8 cellular contexts compared by ENCODE assay signal in the genomic region with DNA sequence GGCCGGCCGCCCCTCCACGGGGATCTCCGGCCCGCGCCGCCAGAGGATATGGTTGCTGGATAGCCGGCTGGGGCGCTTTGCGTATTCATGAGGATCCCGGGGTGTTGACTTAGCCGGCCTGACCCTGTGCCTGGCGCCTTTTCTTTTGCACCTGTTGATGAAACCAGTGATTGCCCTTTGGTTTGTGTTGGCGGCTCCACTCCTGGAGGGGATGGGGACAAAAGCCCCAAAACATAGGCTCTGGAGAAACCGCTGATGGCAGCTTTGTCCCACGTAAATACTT. TPM values are rescaled to one million over a fixed set of nuclear protein-coding genes. Genes with fewer than 3 reads are reported as not detected.
A peak's percentile ranks its signal among the peaks of the same experiment; 100 is the strongest.
DNase-seq lines count a peak whose midpoint lies in the region; ATAC-seq and TF ChIP-seq lines count a peak whose summit lies in the region.

No MANE protein-coding gene starts in this region.

- H2BK120ac ChIP-seq in trophoblast cell (ENCODE audit: insufficient read depth, low read length, poor library complexity): peak overlapping the region; percentile 94

- peaks cover 15 to 19% of the 10 kb centered on the region in 2 experiments for H3K4me1 ChIP-seq in trophoblast cell (ENCODE audit: control insufficient read depth in 1 of 2, insufficient read depth in 2 of 2, low read length in 2 of 2)

- H4K12ac ChIP-seq in trophoblast cell (ENCODE audit: low read depth, low read length): peak overlapping the region; percentile 79

- peak; percentile 64 for DNase-seq in ELF-1 (ENCODE audit: low read depth, low spot score)
- DNase-seq in LNCaP clone FGC (ENCODE audit: low read depth): no peak
- DNase-seq in activated T-cell treated with anti-CD3 and anti-CD28 coated beads, Interleukin-2, amount 50 U/mL, for 72 hours: peak; percentile 52 to 57
- DNase-seq in glomerular visceral epithelial cell (ENCODE audit: extremely low spot score): peak; percentile 40
- DNase-seq in trophoblast cell: peak in 1 of 2 donors; percentile 42
- no peak for DNase-seq in GDM1 (lab: John Stamatoyannopoulos, UW)
- DNase-seq in COR-L47 (lab: John Stamatoyannopoulos, UW): no peak

- no peak overlapping the region for H3K23ac ChIP-seq in trophoblast cell (ENCODE audit: low read length)

- peaks cover 8% of the 10 kb centered on the region for H3K27me3 Mint-ChIP-seq in activated T-cell treated with anti-CD3 and anti-CD28 coated beads, Interleukin-2, amount 50 U/mL, for 72 hours (ENCODE audit: low read depth)

- no peak for TF ChIP-seq CTCF in LNCaP clone FGC (IDR thresholded peaks at IDR 0.05; ENCODE audit: control insufficient read depth, extremely low read depth, insufficient read depth)

- peaks cover 2% of the 10 kb centered on the region in 2 donors for H3K36me3 Mint-ChIP-seq in activated T-cell treated with anti-CD3 and anti-CD28 coated beads, Interleukin-2, amount 50 U/mL, for 72 hours (ENCODE audit: insufficient read depth in 2 of 2)

- H3K14ac ChIP-seq in trophoblast cell (ENCODE audit: low read length): peak overlapping the region; percentile 73

- H2BK5ac ChIP-seq in trophoblast cell (ENCODE audit: low read depth, low read length, poor library complexity): peak overlapping the region; percentile 71

- peaks cover 15% of the 10 kb centered on the region for H3K79me2 ChIP-seq in trophoblast cell (ENCODE audit: control insufficient read depth, insufficient read depth, low read length, poor library complexity)

- H3K9ac ChIP-seq in trophoblast cell (ENCODE audit: low read length): peak overlapping the region; percentile 89

- peak overlapping the region; percentile 96 for H3K4ac ChIP-seq in trophoblast cell (ENCODE audit: low read depth, low read length)

- no peaks in the 10 kb centered on the region for H3K9me3 ChIP-seq in trophoblast cell (ENCODE audit: insufficient read depth, low read depth, low read length)

- H3K27ac Mint-ChIP-seq in activated T-cell treated with anti-CD3 and anti-CD28 coated beads, Interleukin-2, amount 50 U/mL, for 72 hours: no peak overlapping the region

- peak overlapping the region; percentile 87 for H2AFZ ChIP-seq in trophoblast cell (ENCODE audit: insufficient read depth, low read length, poor library complexity)

- H2BK12ac ChIP-seq in trophoblast cell (ENCODE audit: low read length): peak overlapping the region; percentile 29

- peaks cover 20% of the 10 kb centered on the region for H3K79me1 ChIP-seq in trophoblast cell (ENCODE audit: low read length)

- no peaks in the 10 kb centered on the region for H3K27me3 ChIP-seq in trophoblast cell (ENCODE audit: insufficient read depth, low read length)

- ATAC-seq in GM21528 (IDR thresholded peaks at IDR 0.05; ENCODE audit: low FRiP score, unreplicated experiment): peak; percentile 25
- peak; percentile 17 to 30 for ATAC-seq in activated T-cell treated with anti-CD3 and anti-CD28 coated beads, Interleukin-2, amount 50 U/mL, for 72 hours (replicated peaks in 1 of 2)

- peak overlapping the region; percentile 75 for H3K4me2 ChIP-seq in trophoblast cell (ENCODE audit: low read length)

- peak overlapping the region; percentile 93 for H4K91ac ChIP-seq in trophoblast cell (ENCODE audit: low read depth, low read length)

- no peak overlapping the region for H2AK5ac ChIP-seq in trophoblast cell (ENCODE audit: low read length)

- peak overlapping the region; percentile 60 for H3K4me3 ChIP-seq in LNCaP clone FGC (ENCODE audit: low read depth, low read length)
- peak overlapping the region; percentile 87 for H3K4me3 ChIP-seq in trophoblast cell (ENCODE audit: low read depth, low read length)

- no peaks in the 10 kb centered on the region for H3K9me3 Mint-ChIP-seq in activated T-cell treated with anti-CD3 and anti-CD28 coated beads, Interleukin-2, amount 50 U/mL, for 72 hours

- no CpG with 5 or more reads among the region's 16 CpGs for WGBS in trophoblast cell (ENCODE audit: extremely low coverage, insufficient coverage, insufficient read length)

- no peaks in the 10 kb centered on the region for H3K36me3 ChIP-seq in trophoblast cell (ENCODE audit: control insufficient read depth in 1 of 2, insufficient read depth in 2 of 2, low read length in 2 of 2)

- peak overlapping the region; percentile 55 for H3K27ac ChIP-seq in trophoblast cell (ENCODE audit: low read depth, low read length)

- peaks cover 47% of the 10 kb centered on the region for H3K4me1 Mint-ChIP-seq in activated T-cell treated with anti-CD3 and anti-CD28 coated beads, Interleukin-2, amount 50 U/mL, for 72 hours (ENCODE audit: low read depth)

- H3K18ac ChIP-seq in trophoblast cell (ENCODE audit: low read length): peak overlapping the region; percentile 96

- peak overlapping the region; percentile 39 for H4K8ac ChIP-seq in trophoblast cell (ENCODE audit: low read depth, low read length)

- peak overlapping the region; percentile 81 to 85 for H3K4me3 Mint-ChIP-seq in activated T-cell treated with anti-CD3 and anti-CD28 coated beads, Interleukin-2, amount 50 U/mL, for 72 hours

RNA-seq across cellular contexts. Expression of a gene that starts 0.6 kb away (rescaled TPM):
- 10 to 100 TPM; 22.6 to 29.8 TPM for total RNA-seq in activated T-cell treated with anti-CD3 and anti-CD28 coated beads, Interleukin-2, amount 50 U/mL, for 72 hours
- polyA plus RNA-seq in trophoblast cell (2013): 22.0 and 25.0 TPM in 2 replicates

Comparison
In these comparisons a context has a peak if more than half of its experiments do, and no peak if none do; other contexts are left out.
1. DNase-seq: peak in ELF-1 (single experiment), activated T-cell treated with anti-CD3 and anti-CD28 coated beads, Interleukin-2, amount 50 U/mL, for 72 hours (2 of 2) and glomerular visceral epithelial cell (single experiment); none in LNCaP clone FGC (single experiment), GDM1 (single experiment) and COR-L47 (single experiment).